1 cellular context compared by ENCODE assay signal in genomic region chr1:159015440-159015909, GRCh38.
TF ChIP-seq lines count a peak whose summit lies in the region.

No MANE protein-coding gene starts in this region.

TF ChIP-seq in WTC11, 78 proteins besides CTCF, POLR2A, EP300 and RAD21 (continued from another document):
- TF ChIP-seq ARID4B (CRISPR knock-in tag; IDR thresholded peaks at IDR 0.05; ENCODE audit: borderline replicate concordance), result no peak
- no peak for TF ChIP-seq NFYB (CRISPR knock-in tag; conservative IDR thresholded peaks at IDR 0.05; ENCODE audit: low read depth)
- TF ChIP-seq FOXK1 (CRISPR knock-in tag; IDR thresholded peaks at IDR 0.05), result no peak
- no peak for TF ChIP-seq GRHL2 (CRISPR knock-in tag; IDR thresholded peaks at IDR 0.05; ENCODE audit: insufficient replicate concordance, severe bottlenecking)
- no peak for TF ChIP-seq RELA (CRISPR knock-in tag; IDR thresholded peaks at IDR 0.05; ENCODE audit: borderline replicate concordance)
